Comparison of ENCODE assay signal across 8 cellular contexts in genomic region chr2:191150451-191151314, GRCh38. TPM values are rescaled to one million over a fixed set of nuclear protein-coding genes. Genes with fewer than 3 reads are reported as not detected.
DNase-seq lines count a peak whose midpoint lies in the region; ATAC-seq, FAIRE-seq and TF ChIP-seq lines count a peak whose summit lies in the region.

Gene STAT4, minus strand, starts transcription at chr2:191150994. Its CDS starts 2,791 bp downstream, at chr2:191148203.

- H2AFZ ChIP-seq in astrocyte (ENCODE audit: low read depth, low read length) = peak within 1 kb of the TSS; percentile 73

- H4K20me1 ChIP-seq in astrocyte (ENCODE audit: insufficient read depth, low read length) = no peaks in the 10 kb centered on the region

- no peak for FAIRE-seq in astrocyte (lab: Jason Lieb, UNC)

- H3K79me2 ChIP-seq in astrocyte (ENCODE audit: insufficient read depth, low read length) = no peaks in the 10 kb centered on the region

- H3K9ac ChIP-seq in astrocyte (ENCODE audit: low read length) = peak within 1 kb of the TSS; percentile 67

- peak; percentile 54 for DNase-seq in AG20443 (ENCODE audit: low spot score)
- peak; percentile 67 for DNase-seq in astrocyte (ENCODE audit: low read depth)
- DNase-seq in iPS-NIHi7 (ENCODE audit: extremely low spot score) = peak; percentile 71
- DNase-seq in stimulated activated CD4-positive, alpha-beta T cell treated with anti-CD3 and anti-CD28 coated beads, Interleukin-15, amount 100 ng/mL, for 24 hours = peak; percentile 89
- DNase-seq in SHP77 (lab: John Stamatoyannopoulos, UW) = no peak

- peak within 1 kb of the TSS; percentile 72 for H3K4me3 ChIP-seq in astrocyte (ENCODE audit: insufficient read depth, low read depth, low read length)

- H3K9me3 Mint-ChIP-seq in astrocyte (ENCODE audit: unreplicated experiment) = no peaks in the 10 kb centered on the region

- H3K4me2 ChIP-seq in astrocyte (ENCODE audit: low read length) = peak within 1 kb of the TSS; percentile 95

- no peaks in the 10 kb centered on the region for H3K9me3 ChIP-seq in astrocyte (ENCODE audit: insufficient read depth, low read depth, low read length)

- TF ChIP-seq CTCF in astrocyte (IDR thresholded peaks at IDR 0.05; ENCODE audit: insufficient read depth, low read depth, low read length) = no peak

- peaks cover 12% of the 10 kb centered on the region for H3K4me1 Mint-ChIP-seq in astrocyte (ENCODE audit: low read depth, unreplicated experiment)

- peak within 1 kb of the TSS; percentile 84 for H3K27ac Mint-ChIP-seq in astrocyte (ENCODE audit: unreplicated experiment)

- intact Hi-C loops in T-helper 2 cell treated with Interferon-gamma antibody and Interleukin-4, amounts not matched to agents 100 ng/mL and 5 ng/mL, for 36 hours (cut with micrococcal nuclease) = loop anchor here (1.0 to 2.0 kb wide), 8 partner anchors 24 to 527 kb away; partner anchors contain the start of genes GLS and STAT1

- H3K4me1 ChIP-seq in astrocyte (ENCODE audit: insufficient read depth, low read length) = no peaks in the 10 kb centered on the region

- H3K27me3 ChIP-seq in astrocyte (ENCODE audit: insufficient read depth, low read length) = no peaks in the 10 kb centered on the region

- H3K27me3 Mint-ChIP-seq in astrocyte (ENCODE audit: low read depth, unreplicated experiment) = peaks cover 4% of the 10 kb centered on the region

- peak; percentile 89 for ATAC-seq in HG03432 (IDR thresholded peaks at IDR 0.05; ENCODE audit: unreplicated experiment)

- H3K4me3 Mint-ChIP-seq in astrocyte (ENCODE audit: unreplicated experiment) = peak within 1 kb of the TSS; percentile 82

- TF ChIP-seq POLR2A in GM19193 (IDR thresholded peaks at IDR 0.05; ENCODE audit: extremely low read depth, insufficient read depth, insufficient read length) = peak; percentile 35

- H3K36me3 ChIP-seq in astrocyte (ENCODE audit: insufficient read depth, low read length) = no peaks in the 10 kb centered on the region

- H3K36me3 Mint-ChIP-seq in astrocyte (ENCODE audit: low read depth, unreplicated experiment) = no peaks in the 10 kb centered on the region

- H3K27ac ChIP-seq in astrocyte (ENCODE audit: low read depth, low read length) = no peak within 1 kb of the TSS

RNA-seq across cellular contexts. Expression of gene STAT4, which starts in this region (rescaled TPM):
- 91.2 and 93.2 TPM in 2 replicates for total RNA-seq in T-helper 2 cell treated with Interferon-gamma antibody and Interleukin-4, amounts not matched to agents 100 ng/mL and 5 ng/mL, for 36 hours
- 1.6 and 2.3 TPM in 2 replicates for total RNA-seq in astrocyte

Comparison
In these comparisons a context has a peak if more than half of its experiments do, and no peak if none do; other contexts are left out.
1. RNA of gene STAT4 (total RNA-seq): 91.2 to 93.2 TPM in T-helper 2 cell treated with Interferon-gamma antibody and Interleukin-4, amounts not matched to agents 100 ng/mL and 5 ng/mL, for 36 hours; 1.6 to 2.3 TPM in astrocyte; every median in the first group is over 10 times any median in the second.
2. DNase-seq: peak in AG20443 (single experiment), astrocyte (single experiment), iPS-NIHi7 (single experiment) and stimulated activated CD4-positive, alpha-beta T cell treated with anti-CD3 and anti-CD28 coated beads, Interleukin-15, amount 100 ng/mL, for 24 hours (single experiment); none in SHP77 (0 of 2).